Comparison of ENCODE assay signal across 8 cellular contexts in the genomic region with DNA sequence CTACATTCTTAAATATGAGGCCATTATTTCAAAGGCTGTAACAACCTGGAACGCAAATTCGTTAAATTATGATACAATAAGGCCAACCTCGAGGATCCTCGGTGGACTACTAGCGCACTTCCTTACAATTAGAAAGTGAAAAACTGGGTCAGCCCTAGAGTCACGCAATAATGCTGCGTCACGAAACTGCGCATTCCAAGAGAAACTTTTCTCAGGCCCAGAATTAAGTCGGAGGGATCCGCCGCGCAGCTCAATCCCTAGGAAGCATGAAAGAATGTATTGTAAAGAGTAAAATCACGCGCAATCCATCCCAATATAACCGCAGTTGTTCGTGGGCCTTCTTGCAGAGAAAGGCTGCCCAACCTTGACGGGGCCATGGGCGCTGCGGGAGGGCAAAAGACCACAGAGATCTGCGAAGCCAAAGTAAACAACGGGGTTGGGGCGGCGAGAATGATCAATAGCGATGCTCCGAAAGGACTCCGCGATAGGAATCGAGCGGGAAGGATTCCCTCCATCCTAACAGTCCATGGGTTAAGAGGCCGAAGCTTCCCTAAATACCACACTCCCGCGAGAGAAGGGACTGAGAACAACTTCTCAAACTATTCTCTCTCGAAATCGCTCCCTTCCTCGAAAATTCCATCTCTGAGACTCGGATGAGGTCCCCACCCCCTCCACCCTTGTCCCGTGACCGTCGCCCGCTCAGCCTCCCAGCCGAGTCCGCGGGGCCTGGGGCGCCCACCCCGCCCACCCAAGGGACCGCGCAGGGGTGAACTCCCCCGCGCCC. TPM values are rescaled to one million over a fixed set of nuclear protein-coding genes. Genes with fewer than 3 reads are reported as not detected.
DNase-seq lines count a peak whose midpoint lies in the region; ATAC-seq and TF ChIP-seq lines count a peak whose summit lies in the region.

No MANE protein-coding gene starts in this region.

- intact Hi-C loops in body of pancreas (cut with DNase I): no loop called here

- peak overlapping the region; percentile 85 to 95 (median 92) for H3K27ac ChIP-seq in body of pancreas

- H3K9me3 ChIP-seq in body of pancreas: no peaks in the 10 kb centered on the region

- no peaks in the 10 kb centered on the region for H3K4me1 ChIP-seq in body of pancreas

- DNase-seq in Daoy (ENCODE audit: low read depth) (peak; percentile 70), T-helper 2 cell (peak in 3 of 5 experiments; percentile 26 to 63 (median 40)), body of pancreas (peak; percentile 60 to 74 (median 67)), hypothalamus (lab: John Stamatoyannopoulos, UW) (peak in 47 of 51 donors; percentile 17 to 89 (median 51)), pulmonary artery endothelial cell (ENCODE audit: low read depth, low spot score) (peak; percentile 69), GM19240 (ENCODE audit: insufficient read length, low spot score) (no peak)

- peak; percentile 6 for ATAC-seq in HG03521 (IDR thresholded peaks at IDR 0.05; ENCODE audit: unreplicated experiment)
- ATAC-seq in body of pancreas: peak; percentile 57
- no peak for ATAC-seq in GM19455 (IDR thresholded peaks at IDR 0.05; ENCODE audit: unreplicated experiment)

- H3K4me3 ChIP-seq in body of pancreas: peak overlapping the region; percentile 60 to 77

- TF ChIP-seq POLR2A in body of pancreas (IDR thresholded peaks at IDR 0.05): peak; percentile 32 to 73 (median 60)

- H3K36me3 ChIP-seq in body of pancreas (replicated peaks in 1 of 2; ENCODE audit: insufficient read depth in 1 of 2, low read depth in 2 of 2): no peaks in the 10 kb centered on the region

- no peaks in the 10 kb centered on the region for H3K27me3 ChIP-seq in body of pancreas

- no peak for TF ChIP-seq CTCF in body of pancreas (IDR thresholded peaks at IDR 0.05)

- WGBS in body of pancreas, 2 donors: 3 to 6% methylated on average over 36 to 48 of the region's 50 CpGs

RNA-seq across cellular contexts. Expression of a gene that starts 0.6 kb away (rescaled TPM):
- 37.6 and 48.5 TPM in 2 replicates for total RNA-seq in Daoy (2014; rRNA removed; shearing (Covaris generic))
- 10 to 100 TPM; 11.5 to 16.1 TPM for total RNA-seq in body of pancreas
- total RNA-seq in pulmonary artery endothelial cell: 101 and 153 TPM in 2 replicates

RNA-seq across cellular contexts. Expression of a gene that starts 48.0 kb away (rescaled TPM):
- total RNA-seq in Daoy (2014; rRNA removed; shearing (Covaris generic)): 1.3 and 5.6 TPM in 2 replicates
- 1 to 10 TPM; 1.3 to 1.6 TPM for total RNA-seq in body of pancreas
- 3.8 and 4.7 TPM in 2 replicates for total RNA-seq in pulmonary artery endothelial cell
